Comparison of ENCODE assay signal across 21 cellular contexts in genomic region chr1:59271861-59272260, GRCh38. TPM values are rescaled to one million over a fixed set of nuclear protein-coding genes. Genes with fewer than 3 reads are reported as not detected.
DNase-seq lines count a peak whose midpoint lies in the region; ATAC-seq and TF ChIP-seq lines count a peak whose summit lies in the region.
"Had no signal": no experiment of that assay in that cellular context is flagged by ENCODE, and none has a peak within 500 bp of the region (broad histone marks: within the 10 kb centered on the region; RNA-seq: fewer than 3 reads in every experiment).

No MANE protein-coding gene starts in this region.

- peak; percentile 26 for ATAC-seq in GM21619 (IDR thresholded peaks at IDR 0.05; ENCODE audit: unreplicated experiment)

- H3K4me3 Mint-ChIP-seq in activated T-helper 2 cell treated with anti-CD3 and anti-CD28 coated beads, Interferon-gamma antibody, Interleukin-2, Interleukin-4, amounts not matched to agents 10 μg/mL and 5 μg/mL and 100 μg/mL, durations not matched to agents 14 hours and 24 hours and 36 hours (ENCODE audit: low read depth), result no peak overlapping the region
- H3K4me3 Mint-ChIP-seq: natural killer cell treated with Interleukin-12 subunit alpha and Interleukin-12 subunit beta and Interleukin-15 and Interleukin-18, amount 100 ng/mL, for 72 hours had no signal

- H3K9me3 Mint-ChIP-seq in activated T-helper 2 cell treated with anti-CD3 and anti-CD28 coated beads, Interferon-gamma antibody, Interleukin-2, Interleukin-4, amounts not matched to agents 10 μg/mL and 5 μg/mL and 100 μg/mL, durations not matched to agents 14 hours and 24 hours and 36 hours, result peaks cover 2% of the 10 kb centered on the region
- H3K9me3 Mint-ChIP-seq: natural killer cell treated with Interleukin-12 subunit alpha and Interleukin-12 subunit beta and Interleukin-15 and Interleukin-18, amount 100 ng/mL, for 72 hours had no signal

- DNase-seq in GM12865 (ENCODE audit: low read depth), result peak; percentile 29
- peak; percentile 6 for DNase-seq in RPMI7951 (ENCODE audit: low read depth)
- DNase-seq in HuH-7.5 (ENCODE audit: low spot score), result no peak
- DNase-seq in activated T-cell treated with anti-CD3 and anti-CD28 coated beads for 4 hours, result no peak
- no peak for DNase-seq in activated CD4-positive, CD25-positive, alpha-beta regulatory T cell treated with anti-CD3 and anti-CD28 coated beads, Interleukin-2, amount 50 U/mL, for 72 hours
- DNase-seq in activated T-helper 2 cell treated with anti-CD3 and anti-CD28 coated beads, Interferon-gamma antibody, Interleukin-2, Interleukin-4, amounts not matched to agents 10 μg/mL and 5 μg/mL and 100 μg/mL, durations not matched to agents 14 hours and 24 hours and 36 hours (ENCODE audit: low spot score), result no peak
- DNase-seq: activated CD8-positive, alpha-beta memory T cell treated with anti-CD3 and anti-CD28 coated beads for 24 hours; Caco-2; caudate nucleus; erythroblast; KG1; NCI-H1092 treated with DMSO at 0.1 percent for 48 hours; NCI-H2107; NCI-H526 treated with DMSO at 0.1 percent for 48 hours; SIG-M5; T-helper 2 cell; transverse colon had no signal

- peaks cover 14% of the 10 kb centered on the region for H3K27me3 Mint-ChIP-seq in activated T-helper 2 cell treated with anti-CD3 and anti-CD28 coated beads, Interferon-gamma antibody, Interleukin-2, Interleukin-4, amounts not matched to agents 10 μg/mL and 5 μg/mL and 100 μg/mL, durations not matched to agents 14 hours and 24 hours and 36 hours (ENCODE audit: low read depth)

- intact Hi-C loops in activated T-helper 2 cell treated with anti-CD3 and anti-CD28 coated beads, Interferon-gamma antibody, Interleukin-2, Interleukin-4, amounts not matched to agents 10 μg/mL and 5 μg/mL and 100 μg/mL, durations not matched to agents 14 hours and 24 hours and 36 hours (cut with micrococcal nuclease), result no loop called here

- H3K9me3 ChIP-seq in skeletal muscle tissue (ENCODE audit: control insufficient read depth in 3 of 3, low read length in 3 of 3), result no peaks in the 10 kb centered on the region
- H3K9me3 ChIP-seq: Caco-2 had no signal

- H3K4me3 ChIP-seq in GM12865 (ENCODE audit: low read depth, low read length) (no peak overlapping the region), skeletal muscle tissue (ENCODE audit: low read length in 3 of 3) (no peak overlapping the region)
- H3K4me3 ChIP-seq: transverse colon had no signal

- peaks cover 0 to 6% (median 3%) of the 10 kb centered on the region in 3 donors for H3K4me1 ChIP-seq in skeletal muscle tissue (ENCODE audit: control insufficient read depth in 3 of 3, insufficient read depth in 3 of 3, low read length in 3 of 3)
- H3K4me1 ChIP-seq: Caco-2, transverse colon had no signal

- TF ChIP-seq CTCF in GM12865 (IDR thresholded peaks at IDR 0.05; ENCODE audit: insufficient read depth, low read depth, low read length, missing control alignments), result no peak

- H3K36me3 ChIP-seq in skeletal muscle tissue (ENCODE audit: control insufficient read depth in 3 of 3, insufficient read depth in 3 of 3, low read length in 3 of 3), result no peaks in the 10 kb centered on the region
- H3K36me3 ChIP-seq: transverse colon had no signal

- no peak overlapping the region for H3K27ac Mint-ChIP-seq in activated T-helper 2 cell treated with anti-CD3 and anti-CD28 coated beads, Interferon-gamma antibody, Interleukin-2, Interleukin-4, amounts not matched to agents 10 μg/mL and 5 μg/mL and 100 μg/mL, durations not matched to agents 14 hours and 24 hours and 36 hours
- H3K27ac Mint-ChIP-seq: progenitor cell of endocrine pancreas had no signal

- H3K27ac ChIP-seq in skeletal muscle tissue (ENCODE audit: low read depth, low read length), result peak overlapping the region; percentile 11
- H3K27ac ChIP-seq: transverse colon had no signal

- H3K9ac ChIP-seq in skeletal muscle tissue (ENCODE audit: low read depth in 1 of 3, low read length in 3 of 3), result no peak overlapping the region

- no peaks in the 10 kb centered on the region for H3K36me3 Mint-ChIP-seq in activated T-helper 2 cell treated with anti-CD3 and anti-CD28 coated beads, Interferon-gamma antibody, Interleukin-2, Interleukin-4, amounts not matched to agents 10 μg/mL and 5 μg/mL and 100 μg/mL, durations not matched to agents 14 hours and 24 hours and 36 hours (ENCODE audit: low read depth)

- H3K27me3 ChIP-seq in skeletal muscle tissue (ENCODE audit: control insufficient read depth in 3 of 3, insufficient read depth in 3 of 3, low read length in 3 of 3), result no peaks in the 10 kb centered on the region
- H3K27me3 ChIP-seq: transverse colon had no signal

- H3K4me1 Mint-ChIP-seq in activated T-helper 2 cell treated with anti-CD3 and anti-CD28 coated beads, Interferon-gamma antibody, Interleukin-2, Interleukin-4, amounts not matched to agents 10 μg/mL and 5 μg/mL and 100 μg/mL, durations not matched to agents 14 hours and 24 hours and 36 hours (ENCODE audit: low read depth), result peaks cover 8% of the 10 kb centered on the region

RNA-seq across cellular contexts. Expression of gene FGGY, which starts 25.0 kb away (rescaled TPM):
- 6.8 and 7.2 TPM in 2 replicates for total RNA-seq in RPMI7951 (2014; rRNA removed; shearing (Covaris generic))
- total RNA-seq in skeletal muscle tissue, result 52.2 TPM
- total RNA-seq in activated T-helper 2 cell treated with anti-CD3 and anti-CD28 coated beads, Interferon-gamma antibody, Interleukin-2, Interleukin-4, amounts not matched to agents 10 μg/mL and 5 μg/mL and 100 μg/mL, durations not matched to agents 14 hours and 24 hours and 36 hours, result 10.5 and 13.4 TPM in 2 replicates

Comparison
In these comparisons a context has a peak if more than half of its experiments do, and no peak if none do; other contexts are left out.
1. DNase-seq: peak in GM12865 (single experiment) and RPMI7951 (single experiment); none in HuH-7.5 (single experiment), activated T-cell treated with anti-CD3 and anti-CD28 coated beads for 4 hours (single experiment), activated CD4-positive, CD25-positive, alpha-beta regulatory T cell treated with anti-CD3 and anti-CD28 coated beads, Interleukin-2, amount 50 U/mL, for 72 hours (single experiment) and activated T-helper 2 cell treated with anti-CD3 and anti-CD28 coated beads, Interferon-gamma antibody, Interleukin-2, Interleukin-4, amounts not matched to agents 10 μg/mL and 5 μg/mL and 100 μg/mL, durations not matched to agents 14 hours and 24 hours and 36 hours (single experiment).